Comparison of ENCODE assay signal across 16 cellular contexts in the genomic region with DNA sequence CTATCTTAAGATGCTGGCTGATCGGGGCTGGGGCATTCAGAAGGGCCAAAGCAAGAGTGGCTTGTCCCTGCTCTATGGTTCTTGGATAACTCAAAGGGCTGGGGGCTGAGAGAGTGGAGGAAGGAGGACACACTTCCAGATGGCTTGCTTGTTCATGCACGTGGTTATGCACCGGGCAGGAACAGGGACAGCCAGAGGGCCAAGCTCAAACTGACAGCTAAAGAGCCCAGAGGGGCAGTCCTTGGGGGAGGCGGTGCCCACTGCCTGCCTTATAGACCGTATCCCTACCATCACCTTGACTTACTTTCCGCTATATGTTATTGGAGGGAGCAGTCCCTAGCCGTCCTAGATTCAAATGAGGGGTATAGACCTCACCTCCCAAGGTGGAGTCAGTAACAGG.
A peak's percentile ranks its signal among the peaks of the same experiment; 100 is the strongest.
DNase-seq lines count a peak whose midpoint lies in the region; ATAC-seq, FAIRE-seq and TF ChIP-seq lines count a peak whose summit lies in the region.
"Had no signal": no experiment of that assay in that cellular context is flagged by ENCODE, and none has a peak within 500 bp of the region (broad histone marks: within the 10 kb centered on the region; RNA-seq: fewer than 3 reads in every experiment).

No MANE protein-coding gene starts in this region.

- H3K4me1 Mint-ChIP-seq in activated CD4-positive, alpha-beta T cell treated with anti-CD3 and anti-CD28 coated beads, Interleukin-2, amount 10 ng/mL, durations not matched to agents 7 days and 5 days: peaks cover 8% of the 10 kb centered on the region
- H3K4me1 Mint-ChIP-seq: CD8-positive, alpha-beta memory T cell had no signal

- H3K27ac ChIP-seq in esophagus squamous epithelium: peak overlapping the region; percentile 13 to 70 (median 51)
- H3K27ac ChIP-seq in skin epidermis: peak overlapping the region in 13 of 21 experiments; percentile 0 to 64 (median 47)
- H3K27ac ChIP-seq: A549 had no signal

- peak; percentile 18 for FAIRE-seq in bronchial epithelial cell (lab: Jason Lieb, UNC)
- FAIRE-seq: A549, GM18507, HepG2, HTR-8/SVneo had no signal

- no peak for DNase-seq in bronchial epithelial cell (ENCODE audit: low read depth)
- no peak for DNase-seq in esophagus squamous epithelium (lab: John Stamatoyannopoulos, UW)
- DNase-seq in AML-193 (lab: John Stamatoyannopoulos, UW): no peak
- no peak for DNase-seq in activated CD4-positive, alpha-beta T cell treated with anti-CD3 and anti-CD28 coated beads, Interleukin-2, amount 10 ng/mL, durations not matched to agents 7 days and 5 days
- DNase-seq: Caco-2; CD8-positive, alpha-beta memory T cell; DND-41; GF-D8; GOT3; H9 had no signal

- 51 to 86% methylated on average over 2 to 7 of the region's 7 CpGs for WGBS in esophagus squamous epithelium, 2 donors

- H3K4me3 ChIP-seq in bronchial epithelial cell (ENCODE audit: low read depth, low read length) (no peak overlapping the region), esophagus squamous epithelium (no peak overlapping the region), skin epidermis (no peak overlapping the region)
- H3K4me3 ChIP-seq: A549 had no signal

- TF ChIP-seq POLR2A in esophagus squamous epithelium (IDR thresholded peaks at IDR 0.05): no peak
- TF ChIP-seq POLR2A in GM18505 (IDR thresholded peaks at IDR 0.05; ENCODE audit: borderline replicate concordance, extremely low read depth, insufficient read depth, insufficient read length): no peak

- no peak overlapping the region for H3K4me3 Mint-ChIP-seq in activated CD4-positive, alpha-beta T cell treated with anti-CD3 and anti-CD28 coated beads, Interleukin-2, amount 10 ng/mL, durations not matched to agents 7 days and 5 days
- H3K4me3 Mint-ChIP-seq: CD8-positive, alpha-beta memory T cell; H9 had no signal

- peaks cover 17 to 36% (median 27%) of the 10 kb centered on the region in 3 donors for H3K4me1 ChIP-seq in esophagus squamous epithelium
- H3K4me1 ChIP-seq: A549 had no signal

- CTCF ChIA-PET in activated CD4-positive, alpha-beta T cell treated with anti-CD3 and anti-CD28 coated beads, Interleukin-2, amount 10 ng/mL, durations not matched to agents 7 days and 5 days (lab: Charles Lee): no interaction called here

- no peaks in the 10 kb centered on the region for H3K27me3 ChIP-seq in bronchial epithelial cell (ENCODE audit: control insufficient read depth, insufficient read depth, low read length)
- H3K27me3 ChIP-seq in esophagus squamous epithelium: no peaks in the 10 kb centered on the region

- H3K27me3 Mint-ChIP-seq in activated CD4-positive, alpha-beta T cell treated with anti-CD3 and anti-CD28 coated beads, Interleukin-2, amount 10 ng/mL, durations not matched to agents 7 days and 5 days: no peaks in the 10 kb centered on the region

- ATAC-seq in GM18505 (IDR thresholded peaks at IDR 0.05; ENCODE audit: unreplicated experiment): no peak
- ATAC-seq: A549, HepG2 had no signal

- H3K9me3 ChIP-seq in esophagus squamous epithelium: no peaks in the 10 kb centered on the region
- H3K9me3 ChIP-seq: A549 had no signal

- intact Hi-C loops in esophagus squamous epithelium (cut with DNase I): no loop called here

- POLR2A ChIA-PET in activated CD4-positive, alpha-beta T cell treated with anti-CD3 and anti-CD28 coated beads, Interleukin-2, amount 10 ng/mL, durations not matched to agents 7 days and 5 days (lab: Charles Lee): no interaction called here

- H3K36me3 Mint-ChIP-seq in activated CD4-positive, alpha-beta T cell treated with anti-CD3 and anti-CD28 coated beads, Interleukin-2, amount 10 ng/mL, durations not matched to agents 7 days and 5 days (ENCODE audit: low read depth): peaks cover 2% of the 10 kb centered on the region

- H3K36me3 ChIP-seq in bronchial epithelial cell (ENCODE audit: control insufficient read depth, insufficient read depth, low read length) (no peaks in the 10 kb centered on the region), esophagus squamous epithelium (no peaks in the 10 kb centered on the region)

- peaks cover 18% of the 10 kb centered on the region for H3K9me3 Mint-ChIP-seq in activated CD4-positive, alpha-beta T cell treated with anti-CD3 and anti-CD28 coated beads, Interleukin-2, amount 10 ng/mL, durations not matched to agents 7 days and 5 days
- H3K9me3 Mint-ChIP-seq: H9 had no signal

- TF ChIP-seq CTCF in bronchial epithelial cell (IDR thresholded peaks at IDR 0.05; ENCODE audit: insufficient read depth, low read length, severe bottlenecking): no peak
- TF ChIP-seq CTCF in esophagus squamous epithelium (IDR thresholded peaks at IDR 0.05): no peak

- H3K27ac Mint-ChIP-seq in activated CD4-positive, alpha-beta T cell treated with anti-CD3 and anti-CD28 coated beads, Interleukin-2, amount 10 ng/mL, durations not matched to agents 7 days and 5 days: no peak overlapping the region
- H3K27ac Mint-ChIP-seq: CD8-positive, alpha-beta memory T cell; H9 had no signal
